ENCODE assay signal across 10 cellular contexts in genomic region chrX:140172401-140172800, GRCh38.
A peak's percentile ranks its signal among the peaks of the same experiment; 100 is the strongest.
ATAC-seq and TF ChIP-seq lines count a peak whose summit lies in the region.
"Had no signal": no experiment of that assay in that cellular context is flagged by ENCODE, and none has a peak within 500 bp of the region (broad histone marks: within the 10 kb centered on the region; RNA-seq: fewer than 3 reads in every experiment).

No MANE protein-coding gene starts in this region.

- CTCF ChIA-PET in HEK293 (lab: Yijun Ruan, JAX) = no interaction called here

- no peak for TF ChIP-seq CTCF in HEK293 (tag by site-specific recombination; IDR thresholded peaks at IDR 0.05)

- H3K36me3 ChIP-seq in HEK293 (ENCODE audit: control insufficient read depth in 2 of 2, insufficient read depth in 1 of 2, low read length in 2 of 2) = no peaks in the 10 kb centered on the region
- H3K36me3 ChIP-seq: BE2C; BLaER1; BLaER1 treated with 17β-estradiol and CSF1 and Interleukin-3, amounts not matched to agents 10 nM and 100 nM had no signal

- H3K27ac ChIP-seq in HEK293 (ENCODE audit: extremely low read depth, low read depth, low read length) = no peak overlapping the region
- H3K27ac ChIP-seq: 22Rv1; A549; BLaER1; BLaER1 treated with 17β-estradiol and CSF1 and Interleukin-3, amounts not matched to agents 10 nM and 100 nM; C4-2B had no signal

- H3K9me3 ChIP-seq in HEK293 (ENCODE audit: control insufficient read depth, insufficient read depth, low read depth, low read length) = no peaks in the 10 kb centered on the region
- H3K9me3 ChIP-seq: A549, BE2C, Caco-2 had no signal

- H3K4me3 ChIP-seq in HEK293 (ENCODE audit: low read depth, low read length) = no peak overlapping the region
- H3K4me3 ChIP-seq: A549; BLaER1; BLaER1 treated with 17β-estradiol and CSF1 and Interleukin-3, amounts not matched to agents 10 nM and 100 nM had no signal

- no peaks in the 10 kb centered on the region for H3K4me1 ChIP-seq in HEK293 (ENCODE audit: control insufficient read depth, insufficient read depth, low read length)
- H3K4me1 ChIP-seq: A549; BE2C; BLaER1; BLaER1 treated with 17β-estradiol and CSF1 and Interleukin-3, amounts not matched to agents 10 nM and 100 nM; Caco-2 had no signal

- ATAC-seq in GM21576 (IDR thresholded peaks at IDR 0.05; ENCODE audit: unreplicated experiment) = no peak
- ATAC-seq: A549; CD8-positive, alpha-beta T cell had no signal

- POLR2A ChIA-PET in HEK293 (lab: Yijun Ruan, JAX) = no interaction called here

TF ChIP-seq in HEK293, 187 proteins besides CTCF, POLR2A, EP300 and RAD21:
- TF ChIP-seq ZNF585B (tag by site-specific recombination; IDR thresholded peaks at IDR 0.05) = peak; percentile 93
- TF ChIP-seq ZNF639 (tag by site-specific recombination; IDR thresholded peaks at IDR 0.05) = no peak
